In the genomic region with DNA sequence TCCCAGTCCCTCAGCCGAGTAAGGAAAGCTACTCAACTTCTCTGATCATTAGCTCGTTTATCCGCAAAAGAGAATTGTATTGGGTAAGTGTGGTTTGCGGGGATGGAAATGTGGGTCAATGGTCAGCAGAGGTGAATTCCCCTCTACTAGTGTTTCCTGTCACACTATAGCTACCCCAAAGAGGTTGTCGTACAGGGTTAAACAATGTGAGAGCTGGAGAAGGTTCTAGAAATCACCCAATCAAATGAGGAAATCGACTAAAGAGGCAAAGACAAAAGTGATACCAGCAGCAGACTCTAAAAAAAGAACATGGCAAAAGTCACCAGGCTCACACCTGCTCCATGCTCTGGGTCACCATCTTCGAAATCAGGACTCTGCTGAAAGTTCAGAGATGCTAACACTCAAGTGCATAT, we compare ENCODE assay signal across 1 cellular context.
A peak's percentile ranks its signal among the peaks of the same experiment; 100 is the strongest.
TF ChIP-seq lines count a peak whose summit lies in the region.

No MANE protein-coding gene starts in this region.

TF ChIP-seq in GM12878, 131 proteins besides CTCF, POLR2A, EP300 and RAD21 (continued from another document):
- TF ChIP-seq, protein P1, sequence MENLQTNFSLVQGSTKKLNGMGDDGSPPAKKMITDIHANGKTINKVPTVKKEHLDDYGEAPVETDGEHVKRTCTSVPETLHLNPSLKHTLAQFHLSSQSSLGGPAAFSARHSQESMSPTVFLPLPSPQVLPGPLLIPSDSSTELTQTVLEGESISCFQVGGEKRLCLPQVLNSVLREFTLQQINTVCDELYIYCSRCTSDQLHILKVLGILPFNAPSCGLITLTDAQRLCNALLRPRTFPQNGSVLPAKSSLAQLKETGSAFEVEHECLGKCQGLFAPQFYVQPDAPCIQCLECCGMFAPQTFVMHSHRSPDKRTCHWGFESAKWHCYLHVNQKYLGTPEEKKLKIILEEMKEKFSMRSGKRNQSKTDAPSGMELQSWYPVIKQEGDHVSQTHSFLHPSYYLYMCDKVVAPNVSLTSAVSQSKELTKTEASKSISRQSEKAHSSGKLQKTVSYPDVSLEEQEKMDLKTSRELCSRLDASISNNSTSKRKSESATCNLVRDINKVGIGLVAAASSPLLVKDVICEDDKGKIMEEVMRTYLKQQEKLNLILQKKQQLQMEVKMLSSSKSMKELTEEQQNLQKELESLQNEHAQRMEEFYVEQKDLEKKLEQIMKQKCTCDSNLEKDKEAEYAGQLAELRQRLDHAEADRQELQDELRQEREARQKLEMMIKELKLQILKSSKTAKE (IDR thresholded peaks at IDR 0.05; ENCODE audit: low read depth, poor library complexity, severe bottlenecking) = peak; percentile 86
- TF ChIP-seq ZNF217 (IDR thresholded peaks at IDR 0.05) (no peak), RB1 (IDR thresholded peaks at IDR 0.05; ENCODE audit: borderline replicate concordance) (no peak), POLR2AphosphoS2 (IDR thresholded peaks at IDR 0.05; ENCODE audit: low read depth, low read length) (no peak), ZNF207 (IDR thresholded peaks at IDR 0.05; ENCODE audit: borderline replicate concordance) (no peak; the same call in 1 of the 2 replicates), TBL1XR1 (IDR thresholded peaks at IDR 0.05; ENCODE audit: low read depth, low read length) (peak; percentile 83; the same call in 1 of the 2 replicates), ZZZ3 (IDR thresholded peaks at IDR 0.05; ENCODE audit: control insufficient read depth, insufficient read length, low read depth) (no peak), RUNX3 (IDR thresholded peaks at IDR 0.05; ENCODE audit: low read length) (peak; percentile 100), PAX8 (IDR thresholded peaks at IDR 0.05) (no peak), GATAD2B (conservative IDR thresholded peaks at IDR 0.05; ENCODE audit: low read depth) (peak; percentile 85), NFIC (IDR thresholded peaks at IDR 0.05; ENCODE audit: low read depth, low read length) (peak; percentile 98), WRNIP1 (IDR thresholded peaks at IDR 0.05; ENCODE audit: borderline replicate concordance, low read depth, low read length) (0 out of 2 replicates have a peak, but pooled peaks have one; percentile 83)
TF ChIP-seq in GM12878: peak in this region for 61.
